1 cellular context compared by ENCODE assay signal in genomic region chr20:37651932-37652331, GRCh38.
TF ChIP-seq lines count a peak whose summit lies in the region.

No MANE protein-coding gene starts in this region.

TF ChIP-seq in HepG2, 621 proteins besides CTCF, POLR2A, EP300 and RAD21 (continued from another document and continues in another):
- TF ChIP-seq, protein P1, sequence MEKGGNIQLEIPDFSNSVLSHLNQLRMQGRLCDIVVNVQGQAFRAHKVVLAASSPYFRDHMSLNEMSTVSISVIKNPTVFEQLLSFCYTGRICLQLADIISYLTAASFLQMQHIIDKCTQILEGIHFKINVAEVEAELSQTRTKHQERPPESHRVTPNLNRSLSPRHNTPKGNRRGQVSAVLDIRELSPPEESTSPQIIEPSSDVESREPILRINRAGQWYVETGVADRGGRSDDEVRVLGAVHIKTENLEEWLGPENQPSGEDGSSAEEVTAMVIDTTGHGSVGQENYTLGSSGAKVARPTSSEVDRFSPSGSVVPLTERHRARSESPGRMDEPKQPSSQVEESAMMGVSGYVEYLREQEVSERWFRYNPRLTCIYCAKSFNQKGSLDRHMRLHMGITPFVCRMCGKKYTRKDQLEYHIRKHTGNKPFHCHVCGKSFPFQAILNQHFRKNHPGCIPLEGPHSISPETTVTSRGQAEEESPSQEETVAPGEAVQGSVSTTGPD (CRISPR knock-in tag; IDR thresholded peaks at IDR 0.05), result no peak
- no peak for TF ChIP-seq MLLT10 (CRISPR knock-in tag; IDR thresholded peaks at IDR 0.05)
- no peak for TF ChIP-seq PAF1 (CRISPR knock-in tag; IDR thresholded peaks at IDR 0.05)
- no peak for TF ChIP-seq SCMH1 (CRISPR knock-in tag; IDR thresholded peaks at IDR 0.05; ENCODE audit: borderline replicate concordance)
- no peak for TF ChIP-seq MED13 (CRISPR knock-in tag; IDR thresholded peaks at IDR 0.05)
- no peak for TF ChIP-seq ZFP41 (CRISPR knock-in tag; IDR thresholded peaks at IDR 0.05; ENCODE audit: borderline replicate concordance)
- TF ChIP-seq MIER3 (CRISPR knock-in tag; IDR thresholded peaks at IDR 0.05; ENCODE audit: borderline replicate concordance), result no peak
- no peak for TF ChIP-seq ETV6 (CRISPR knock-in tag; conservative IDR thresholded peaks at IDR 0.05)
- TF ChIP-seq, protein P2, sequence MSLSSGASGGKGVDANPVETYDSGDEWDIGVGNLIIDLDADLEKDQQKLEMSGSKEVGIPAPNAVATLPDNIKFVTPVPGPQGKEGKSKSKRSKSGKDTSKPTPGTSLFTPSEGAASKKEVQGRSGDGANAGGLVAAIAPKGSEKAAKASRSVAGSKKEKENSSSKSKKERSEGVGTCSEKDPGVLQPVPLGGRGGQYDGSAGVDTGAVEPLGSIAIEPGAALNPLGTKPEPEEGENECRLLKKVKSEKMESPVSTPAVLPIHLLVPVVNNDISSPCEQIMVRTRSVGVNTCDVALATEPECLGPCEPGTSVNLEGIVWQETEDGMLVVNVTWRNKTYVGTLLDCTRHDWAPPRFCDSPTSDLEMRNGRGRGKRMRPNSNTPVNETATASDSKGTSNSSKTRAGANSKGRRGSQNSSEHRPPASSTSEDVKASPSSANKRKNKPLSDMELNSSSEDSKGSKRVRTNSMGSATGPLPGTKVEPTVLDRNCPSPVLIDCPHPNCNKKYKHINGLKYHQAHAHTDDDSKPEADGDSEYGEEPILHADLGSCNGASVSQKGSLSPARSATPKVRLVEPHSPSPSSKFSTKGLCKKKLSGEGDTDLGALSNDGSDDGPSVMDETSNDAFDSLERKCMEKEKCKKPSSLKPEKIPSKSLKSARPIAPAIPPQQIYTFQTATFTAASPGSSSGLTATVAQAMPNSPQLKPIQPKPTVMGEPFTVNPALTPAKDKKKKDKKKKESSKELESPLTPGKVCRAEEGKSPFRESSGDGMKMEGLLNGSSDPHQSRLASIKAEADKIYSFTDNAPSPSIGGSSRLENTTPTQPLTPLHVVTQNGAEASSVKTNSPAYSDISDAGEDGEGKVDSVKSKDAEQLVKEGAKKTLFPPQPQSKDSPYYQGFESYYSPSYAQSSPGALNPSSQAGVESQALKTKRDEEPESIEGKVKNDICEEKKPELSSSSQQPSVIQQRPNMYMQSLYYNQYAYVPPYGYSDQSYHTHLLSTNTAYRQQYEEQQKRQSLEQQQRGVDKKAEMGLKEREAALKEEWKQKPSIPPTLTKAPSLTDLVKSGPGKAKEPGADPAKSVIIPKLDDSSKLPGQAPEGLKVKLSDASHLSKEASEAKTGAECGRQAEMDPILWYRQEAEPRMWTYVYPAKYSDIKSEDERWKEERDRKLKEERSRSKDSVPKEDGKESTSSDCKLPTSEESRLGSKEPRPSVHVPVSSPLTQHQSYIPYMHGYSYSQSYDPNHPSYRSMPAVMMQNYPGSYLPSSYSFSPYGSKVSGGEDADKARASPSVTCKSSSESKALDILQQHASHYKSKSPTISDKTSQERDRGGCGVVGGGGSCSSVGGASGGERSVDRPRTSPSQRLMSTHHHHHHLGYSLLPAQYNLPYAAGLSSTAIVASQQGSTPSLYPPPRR (CRISPR knock-in tag; IDR thresholded peaks at IDR 0.05; ENCODE audit: borderline replicate concordance), result no peak
- TF ChIP-seq ZNF615 (CRISPR knock-in tag; IDR thresholded peaks at IDR 0.05; ENCODE audit: borderline replicate concordance), result no peak
- TF ChIP-seq PITX1 (CRISPR knock-in tag; IDR thresholded peaks at IDR 0.05), result peak; percentile 54; the same call in 1 of the 2 replicates
- no peak for TF ChIP-seq ZNF605 (CRISPR knock-in tag; IDR thresholded peaks at IDR 0.05)
- TF ChIP-seq ZNF878 (CRISPR knock-in tag; IDR thresholded peaks at IDR 0.05), result no peak
- no peak for TF ChIP-seq PRDM4 (CRISPR knock-in tag; IDR thresholded peaks at IDR 0.05; ENCODE audit: borderline replicate concordance)
- no peak for TF ChIP-seq ZFAT (CRISPR knock-in tag; conservative IDR thresholded peaks at IDR 0.05)
- no peak for TF ChIP-seq KLF15 (CRISPR knock-in tag; IDR thresholded peaks at IDR 0.05; ENCODE audit: borderline replicate concordance)
- no peak for TF ChIP-seq ZNF749 (CRISPR knock-in tag; IDR thresholded peaks at IDR 0.05; ENCODE audit: borderline replicate concordance)
- no peak for TF ChIP-seq ZNF136 (CRISPR knock-in tag; IDR thresholded peaks at IDR 0.05; ENCODE audit: low read depth)
- TF ChIP-seq NFYB (CRISPR knock-in tag; IDR thresholded peaks at IDR 0.05), result no peak
- no peak for TF ChIP-seq AGO1 (IDR thresholded peaks at IDR 0.05; ENCODE audit: low read depth, low read length, poor library complexity, severe bottlenecking)
- TF ChIP-seq, protein P3, sequence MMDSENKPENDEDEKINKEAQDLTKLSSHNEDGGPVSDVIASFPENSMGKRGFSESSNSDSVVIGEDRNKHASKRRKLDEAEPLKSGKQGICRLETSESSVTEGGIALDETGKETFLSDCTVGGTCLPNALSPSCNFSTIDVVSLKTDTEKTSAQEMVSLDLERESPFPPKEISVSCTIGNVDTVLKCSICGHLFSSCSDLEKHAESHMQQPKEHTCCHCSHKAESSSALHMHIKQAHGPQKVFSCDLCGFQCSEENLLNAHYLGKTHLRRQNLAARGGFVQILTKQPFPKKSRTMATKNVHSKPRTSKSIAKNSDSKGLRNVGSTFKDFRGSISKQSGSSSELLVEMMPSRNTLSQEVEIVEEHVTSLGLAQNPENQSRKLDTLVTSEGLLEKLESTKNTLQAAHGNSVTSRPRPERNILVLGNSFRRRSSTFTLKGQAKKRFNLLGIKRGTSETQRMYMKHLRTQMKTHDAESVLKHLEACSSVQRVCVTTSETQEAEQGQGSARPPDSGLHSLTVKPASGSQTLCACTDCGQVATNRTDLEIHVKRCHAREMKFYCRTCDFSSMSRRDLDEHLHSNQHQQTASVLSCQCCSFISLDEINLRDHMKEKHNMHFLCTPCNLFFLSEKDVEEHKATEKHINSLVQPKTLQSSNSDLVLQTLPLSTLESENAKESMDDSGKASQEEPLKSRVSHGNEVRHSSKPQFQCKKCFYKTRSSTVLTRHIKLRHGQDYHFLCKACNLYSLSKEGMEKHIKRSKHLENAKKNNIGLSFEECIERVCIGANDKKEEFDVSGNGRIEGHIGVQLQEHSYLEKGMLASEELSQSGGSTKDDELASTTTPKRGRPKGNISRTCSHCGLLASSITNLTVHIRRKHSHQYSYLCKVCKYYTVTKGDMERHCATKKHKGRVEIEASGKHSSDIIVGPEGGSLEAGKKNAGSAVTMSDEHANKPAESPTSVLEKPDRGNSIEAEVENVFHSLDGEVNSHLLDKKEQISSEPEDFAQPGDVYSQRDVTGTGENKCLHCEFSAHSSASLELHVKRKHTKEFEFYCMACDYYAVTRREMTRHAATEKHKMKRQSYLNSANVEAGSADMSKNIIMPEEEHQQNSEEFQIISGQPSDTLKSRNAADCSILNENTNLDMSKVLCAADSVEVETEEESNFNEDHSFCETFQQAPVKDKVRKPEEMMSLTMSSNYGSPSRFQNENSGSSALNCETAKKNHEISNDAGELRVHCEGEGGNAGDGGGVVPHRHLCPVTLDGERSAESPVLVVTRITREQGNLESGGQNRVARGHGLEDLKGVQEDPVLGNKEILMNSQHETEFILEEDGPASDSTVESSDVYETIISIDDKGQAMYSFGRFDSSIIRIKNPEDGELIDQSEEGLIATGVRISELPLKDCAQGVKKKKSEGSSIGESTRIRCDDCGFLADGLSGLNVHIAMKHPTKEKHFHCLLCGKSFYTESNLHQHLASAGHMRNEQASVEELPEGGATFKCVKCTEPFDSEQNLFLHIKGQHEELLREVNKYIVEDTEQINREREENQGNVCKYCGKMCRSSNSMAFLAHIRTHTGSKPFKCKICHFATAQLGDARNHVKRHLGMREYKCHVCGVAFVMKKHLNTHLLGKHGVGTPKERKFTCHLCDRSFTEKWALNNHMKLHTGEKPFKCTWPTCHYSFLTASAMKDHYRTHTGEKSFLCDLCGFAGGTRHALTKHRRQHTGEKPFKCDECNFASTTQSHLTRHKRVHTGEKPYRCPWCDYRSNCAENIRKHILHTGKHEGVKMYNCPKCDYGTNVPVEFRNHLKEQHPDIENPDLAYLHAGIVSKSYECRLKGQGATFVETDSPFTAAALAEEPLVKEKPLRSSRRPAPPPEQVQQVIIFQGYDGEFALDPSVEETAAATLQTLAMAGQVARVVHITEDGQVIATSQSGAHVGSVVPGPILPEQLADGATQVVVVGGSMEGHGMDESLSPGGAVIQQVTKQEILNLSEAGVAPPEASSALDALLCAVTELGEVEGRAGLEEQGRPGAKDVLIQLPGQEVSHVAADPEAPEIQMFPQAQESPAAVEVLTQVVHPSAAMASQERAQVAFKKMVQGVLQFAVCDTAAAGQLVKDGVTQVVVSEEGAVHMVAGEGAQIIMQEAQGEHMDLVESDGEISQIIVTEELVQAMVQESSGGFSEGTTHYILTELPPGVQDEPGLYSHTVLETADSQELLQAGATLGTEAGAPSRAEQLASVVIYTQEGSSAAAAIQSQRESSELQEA (CRISPR knock-in tag; IDR thresholded peaks at IDR 0.05; ENCODE audit: not compliant biosample characterization), result no peak
- no peak for TF ChIP-seq POGK (CRISPR knock-in tag; conservative IDR thresholded peaks at IDR 0.05)
- no peak for TF ChIP-seq ZNF383 (CRISPR knock-in tag; IDR thresholded peaks at IDR 0.05; ENCODE audit: borderline replicate concordance)
- no peak for TF ChIP-seq ZBTB2 (CRISPR knock-in tag; IDR thresholded peaks at IDR 0.05; ENCODE audit: low read depth)
- TF ChIP-seq NFE2 (CRISPR knock-in tag; IDR thresholded peaks at IDR 0.05), result no peak
- no peak for TF ChIP-seq ZKSCAN5 (CRISPR knock-in tag; IDR thresholded peaks at IDR 0.05)
- no peak for TF ChIP-seq GATA4 (IDR thresholded peaks at IDR 0.05; ENCODE audit: borderline replicate concordance, low read depth)
- TF ChIP-seq ZNF780A (CRISPR knock-in tag; IDR thresholded peaks at IDR 0.05), result no peak
- no peak for TF ChIP-seq ZNF782 (CRISPR knock-in tag; IDR thresholded peaks at IDR 0.05; ENCODE audit: borderline replicate concordance)
- TF ChIP-seq, protein P4, sequence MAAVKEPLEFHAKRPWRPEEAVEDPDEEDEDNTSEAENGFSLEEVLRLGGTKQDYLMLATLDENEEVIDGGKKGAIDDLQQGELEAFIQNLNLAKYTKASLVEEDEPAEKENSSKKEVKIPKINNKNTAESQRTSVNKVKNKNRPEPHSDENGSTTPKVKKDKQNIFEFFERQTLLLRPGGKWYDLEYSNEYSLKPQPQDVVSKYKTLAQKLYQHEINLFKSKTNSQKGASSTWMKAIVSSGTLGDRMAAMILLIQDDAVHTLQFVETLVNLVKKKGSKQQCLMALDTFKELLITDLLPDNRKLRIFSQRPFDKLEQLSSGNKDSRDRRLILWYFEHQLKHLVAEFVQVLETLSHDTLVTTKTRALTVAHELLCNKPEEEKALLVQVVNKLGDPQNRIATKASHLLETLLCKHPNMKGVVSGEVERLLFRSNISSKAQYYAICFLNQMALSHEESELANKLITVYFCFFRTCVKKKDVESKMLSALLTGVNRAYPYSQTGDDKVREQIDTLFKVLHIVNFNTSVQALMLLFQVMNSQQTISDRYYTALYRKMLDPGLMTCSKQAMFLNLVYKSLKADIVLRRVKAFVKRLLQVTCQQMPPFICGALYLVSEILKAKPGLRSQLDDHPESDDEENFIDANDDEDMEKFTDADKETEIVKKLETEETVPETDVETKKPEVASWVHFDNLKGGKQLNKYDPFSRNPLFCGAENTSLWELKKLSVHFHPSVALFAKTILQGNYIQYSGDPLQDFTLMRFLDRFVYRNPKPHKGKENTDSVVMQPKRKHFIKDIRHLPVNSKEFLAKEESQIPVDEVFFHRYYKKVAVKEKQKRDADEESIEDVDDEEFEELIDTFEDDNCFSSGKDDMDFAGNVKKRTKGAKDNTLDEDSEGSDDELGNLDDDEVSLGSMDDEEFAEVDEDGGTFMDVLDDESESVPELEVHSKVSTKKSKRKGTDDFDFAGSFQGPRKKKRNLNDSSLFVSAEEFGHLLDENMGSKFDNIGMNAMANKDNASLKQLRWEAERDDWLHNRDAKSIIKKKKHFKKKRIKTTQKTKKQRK (IDR thresholded peaks at IDR 0.05; ENCODE audit: low read length), result no peak
- no peak for TF ChIP-seq ZSCAN5A (CRISPR knock-in tag; IDR thresholded peaks at IDR 0.05; ENCODE audit: borderline replicate concordance)
